ENCODE assay signal across 9 cellular contexts in genomic region chr15:43517354-43518072, GRCh38. TPM values are rescaled to one million over a fixed set of nuclear protein-coding genes. Genes with fewer than 3 reads are reported as not detected.
DNase-seq lines count a peak whose midpoint lies in the region; ATAC-seq and TF ChIP-seq lines count a peak whose summit lies in the region.
"Had no signal": no experiment of that assay in that cellular context is flagged by ENCODE, and none has a peak within 500 bp of the region (broad histone marks: within the 10 kb centered on the region; RNA-seq: fewer than 3 reads in every experiment).

Gene MAP1A, plus strand, starts transcription at chr15:43517608. Its CDS starts 3,866 bp downstream, at chr15:43521474.

- H3K27me3 Mint-ChIP-seq in activated naive CD8-positive, alpha-beta T cell treated with anti-CD3 and anti-CD28 coated beads, Interleukin-2, amount 50 U/mL, for 24 hours: peaks cover 23% of the 10 kb centered on the region

- peaks cover 27% of the 10 kb centered on the region for H3K4me1 ChIP-seq in HUES64 (ENCODE audit: insufficient read depth, low read length)
- peaks cover 0 to 47% of the 10 kb centered on the region in 2 donors for H3K4me1 ChIP-seq in right atrium auricular region

- H3K36me3 ChIP-seq in HUES64 (ENCODE audit: insufficient read depth, low read length) (0 out of 2 replicates have a peak, but pooled peaks cover 6% of the 10 kb centered on the region), right atrium auricular region (peaks cover 21% of the 10 kb centered on the region)

- TF ChIP-seq CTCF in AG09319 (IDR thresholded peaks at IDR 0.05; ENCODE audit: low read depth, low read length) (no peak), right atrium auricular region (IDR thresholded peaks at IDR 0.05) (no peak)

- peak within 1 kb of the TSS; percentile 66 for H3K4me3 Mint-ChIP-seq in activated naive CD8-positive, alpha-beta T cell treated with anti-CD3 and anti-CD28 coated beads, Interleukin-2, amount 50 U/mL, for 24 hours

- no peak for ATAC-seq in activated naive CD8-positive, alpha-beta T cell treated with anti-CD3 and anti-CD28 coated beads, Interleukin-2, amount 50 U/mL, for 24 hours
- ATAC-seq in HG02885 (IDR thresholded peaks at IDR 0.05; ENCODE audit: poor library complexity, unreplicated experiment): no peak

- no peaks in the 10 kb centered on the region for H3K36me3 Mint-ChIP-seq in activated naive CD8-positive, alpha-beta T cell treated with anti-CD3 and anti-CD28 coated beads, Interleukin-2, amount 50 U/mL, for 24 hours (ENCODE audit: low read depth)

- peaks cover 39% of the 10 kb centered on the region for H3K4me1 Mint-ChIP-seq in activated naive CD8-positive, alpha-beta T cell treated with anti-CD3 and anti-CD28 coated beads, Interleukin-2, amount 50 U/mL, for 24 hours

- H3K27me3 ChIP-seq in HUES64 (ENCODE audit: insufficient read depth, low read length): peaks cover 50% of the 10 kb centered on the region
- H3K27me3 ChIP-seq in right atrium auricular region: no peaks in the 10 kb centered on the region

- no peak within 1 kb of the TSS for H3K27ac Mint-ChIP-seq in activated naive CD8-positive, alpha-beta T cell treated with anti-CD3 and anti-CD28 coated beads, Interleukin-2, amount 50 U/mL, for 24 hours

- intact Hi-C loops in posterior cingulate gyrus (cut with DNase I): loop anchor here (10.0 kb wide), 1 partner anchor 1243 kb away; the partner anchor contains the start of genes GANC and TMEM87A

- peak within 1 kb of the TSS; percentile 48 for H3K9ac ChIP-seq in HUES64 (ENCODE audit: low read depth, low read length)

- no peaks in the 10 kb centered on the region for H3K9me3 Mint-ChIP-seq in activated naive CD8-positive, alpha-beta T cell treated with anti-CD3 and anti-CD28 coated beads, Interleukin-2, amount 50 U/mL, for 24 hours

- H3K27ac ChIP-seq in HUES64 (ENCODE audit: low read depth, low read length): no peak within 1 kb of the TSS
- H3K27ac ChIP-seq in right atrium auricular region: peak within 1 kb of the TSS; percentile 85 to 86
- H3K27ac ChIP-seq: epithelial cell of prostate had no signal

- DNase-seq in AG09319 (ENCODE audit: extremely low read depth, low read depth): peak; percentile 48
- peak; percentile 10 for DNase-seq in activated naive CD8-positive, alpha-beta T cell treated with anti-CD3 and anti-CD28 coated beads, Interleukin-2, amount 50 U/mL, for 24 hours
- DNase-seq in right atrium auricular region (ENCODE audit: low spot score): peak; percentile 74
- DNase-seq in posterior cingulate gyrus: peak; percentile 55 to 96 (median 73)
- no peak for DNase-seq in activated effector memory CD4-positive, alpha-beta T cell treated with anti-CD3 and anti-CD28 coated beads, Interleukin-2, amount 50 U/mL, for 16 hours
- DNase-seq in glomerular visceral epithelial cell (ENCODE audit: extremely low spot score): no peak

- 6% methylated on average over 8 of the region's 15 CpGs for WGBS in HUES64

- peak within 1 kb of the TSS; percentile 62 for H3K4me3 ChIP-seq in HUES64 (ENCODE audit: low read length)
- peak within 1 kb of the TSS; percentile 53 to 60 for H3K4me3 ChIP-seq in right atrium auricular region

- H3K9me3 ChIP-seq in HUES64 (ENCODE audit: insufficient read depth, low read depth, low read length) (no peaks in the 10 kb centered on the region), right atrium auricular region (no peaks in the 10 kb centered on the region)

RNA-seq across cellular contexts. Expression of gene MAP1A, which starts in this region (rescaled TPM):
- polyA plus RNA-seq in HUES64 (2013, experiment 1 of 2): 3.7 TPM
- polyA plus RNA-seq in HUES64 (2013, experiment 2 of 2): 3.2 TPM
- total RNA-seq in right atrium auricular region: 10 to 100 TPM; 39.3 to 52.7 TPM

Comparison
In these comparisons a context has a peak if more than half of its experiments do, and no peak if none do; other contexts are left out.
1. DNase-seq: peak in AG09319 (single experiment), activated naive CD8-positive, alpha-beta T cell treated with anti-CD3 and anti-CD28 coated beads, Interleukin-2, amount 50 U/mL, for 24 hours (single experiment), right atrium auricular region (single experiment) and posterior cingulate gyrus (10 of 10); none in activated effector memory CD4-positive, alpha-beta T cell treated with anti-CD3 and anti-CD28 coated beads, Interleukin-2, amount 50 U/mL, for 16 hours (single experiment) and glomerular visceral epithelial cell (single experiment).